11 cellular contexts compared by ENCODE assay signal in genomic region chr9:4422495-4422894, GRCh38.
DNase-seq lines count a peak whose midpoint lies in the region; ATAC-seq lines count a peak whose summit lies in the region.
"Had no signal": no experiment of that assay in that cellular context is flagged by ENCODE, and none has a peak within 500 bp of the region (broad histone marks: within the 10 kb centered on the region; RNA-seq: fewer than 3 reads in every experiment).

No MANE protein-coding gene starts in this region.

- no peak overlapping the region for H3K27ac Mint-ChIP-seq in stimulated activated effector memory CD8-positive, alpha-beta T cell treated with anti-CD3 and anti-CD28 coated beads, Interleukin-12 subunit alpha, Interleukin-12 subunit beta, amount 100 ng/mL, for 72 hours
- H3K27ac Mint-ChIP-seq: WTC11 had no signal

- peaks cover 7% of the 10 kb centered on the region for H3K4me1 Mint-ChIP-seq in stimulated activated effector memory CD8-positive, alpha-beta T cell treated with anti-CD3 and anti-CD28 coated beads, Interleukin-12 subunit alpha, Interleukin-12 subunit beta, amount 100 ng/mL, for 72 hours

- peak; percentile 5 for DNase-seq in activated gamma-delta T cell treated with Interleukin-2 at 50 U/mL for 16 hours
- no peak for DNase-seq in activated gamma-delta T cell (lab: John Stamatoyannopoulos, UW)
- no peak for DNase-seq in stimulated activated effector memory CD8-positive, alpha-beta T cell treated with anti-CD3 and anti-CD28 coated beads, Interleukin-12 subunit alpha, Interleukin-12 subunit beta, amount 100 ng/mL, for 72 hours (ENCODE audit: low spot score in 2 of 2)
- DNase-seq in stimulated activated CD4-positive, alpha-beta T cell treated with anti-CD3 and anti-CD28 coated beads, Interleukin-12 subunit alpha, Interleukin-12 subunit beta, amount 100 ng/mL, for 4 hours: no peak
- no peak for DNase-seq in G401 (ENCODE audit: low spot score)
- DNase-seq in iPS-NIHi11 (ENCODE audit: low spot score): no peak
- DNase-seq: activated naive CD4-positive, alpha-beta T cell treated with anti-CD3 and anti-CD28 coated beads, Interleukin-2, amount 50 U/mL, for 16 hours; GF-D8 had no signal

- in situ Hi-C loops in G401 (cut with HindIII; ENCODE audit: low sequenced_read_pairs): no loop called here

- H3K36me3 Mint-ChIP-seq in stimulated activated effector memory CD8-positive, alpha-beta T cell treated with anti-CD3 and anti-CD28 coated beads, Interleukin-12 subunit alpha, Interleukin-12 subunit beta, amount 100 ng/mL, for 72 hours: no peaks in the 10 kb centered on the region
- H3K36me3 Mint-ChIP-seq: WTC11 had no signal

- H3K9me3 Mint-ChIP-seq in stimulated activated effector memory CD8-positive, alpha-beta T cell treated with anti-CD3 and anti-CD28 coated beads, Interleukin-12 subunit alpha, Interleukin-12 subunit beta, amount 100 ng/mL, for 72 hours: no peaks in the 10 kb centered on the region
- H3K9me3 Mint-ChIP-seq: WTC11 had no signal

- no peak overlapping the region for H3K4me3 Mint-ChIP-seq in stimulated activated effector memory CD8-positive, alpha-beta T cell treated with anti-CD3 and anti-CD28 coated beads, Interleukin-12 subunit alpha, Interleukin-12 subunit beta, amount 100 ng/mL, for 72 hours
- H3K4me3 Mint-ChIP-seq: WTC11 had no signal

- ATAC-seq in GM21786 (IDR thresholded peaks at IDR 0.05; ENCODE audit: unreplicated experiment) (peak; percentile 72), HG03460 (IDR thresholded peaks at IDR 0.05; ENCODE audit: unreplicated experiment) (peak; percentile 83)
- ATAC-seq in stimulated activated effector memory CD8-positive, alpha-beta T cell treated with anti-CD3 and anti-CD28 coated beads, Interleukin-12 subunit alpha, Interleukin-12 subunit beta, amount 100 ng/mL, for 72 hours: peak; percentile 32

Comparison
In these comparisons a context has a peak if more than half of its experiments do, and no peak if none do; other contexts are left out.
1. ATAC-seq: peak in every context shown above with its lines; median percentile 83 in HG03460; 72 in GM21786; 32 in stimulated activated effector memory CD8-positive, alpha-beta T cell treated with anti-CD3 and anti-CD28 coated beads, Interleukin-12 subunit alpha, Interleukin-12 subunit beta, amount 100 ng/mL, for 72 hours.